In genomic region chr17:60748232-60748631, GRCh38 we compare ENCODE assay signal across 21 cellular contexts.
A peak's percentile ranks its signal among the peaks of the same experiment; 100 is the strongest.
DNase-seq lines count a peak whose midpoint lies in the region; ATAC-seq and TF ChIP-seq lines count a peak whose summit lies in the region.
"Had no signal": no experiment of that assay in that cellular context is flagged by ENCODE, and none has a peak within 500 bp of the region (broad histone marks: within the 10 kb centered on the region; RNA-seq: fewer than 3 reads in every experiment).

No MANE protein-coding gene starts in this region.

- no peak overlapping the region for H3K27ac ChIP-seq in HEK293 (ENCODE audit: extremely low read depth, low read depth, low read length)
- H3K27ac ChIP-seq in cingulate gyrus (ENCODE audit: low read depth, low read length): peak overlapping the region; percentile 43
- H3K27ac ChIP-seq in iPS-20b (ENCODE audit: low read length): no peak overlapping the region
- peak overlapping the region; percentile 82 for H3K27ac ChIP-seq in substantia nigra (ENCODE audit: low read depth, low read length, poor library complexity, severe bottlenecking)
- H3K27ac ChIP-seq: A549, C4-2B, RWPE1 had no signal

- CTCF ChIA-PET in HEK293 (lab: Yijun Ruan, JAX): interaction anchor here (1.0 kb wide), 1 partner anchor 223 kb away, joined by 4 read pairs; no protein-coding TSS in a partner anchor

- no peaks in the 10 kb centered on the region for H3K36me3 Mint-ChIP-seq in natural killer cell

- H3K4me1 Mint-ChIP-seq in natural killer cell: peaks cover 0 to 4% of the 10 kb centered on the region in 2 donors

- H3K9me3 ChIP-seq in HEK293 (ENCODE audit: control insufficient read depth, insufficient read depth, low read depth, low read length) (no peaks in the 10 kb centered on the region; the same call in 1 of the 2 replicates), iPS-20b (ENCODE audit: insufficient read depth, low read depth, low read length) (peaks cover 7% of the 10 kb centered on the region)
- H3K9me3 ChIP-seq: A549 had no signal

- no peak overlapping the region for H3K27ac Mint-ChIP-seq in natural killer cell
- H3K27ac Mint-ChIP-seq: IgD-negative memory B cell had no signal

- ATAC-seq in GM18870 (IDR thresholded peaks at IDR 0.05; ENCODE audit: unreplicated experiment) (no peak), natural killer cell (no peak)
- ATAC-seq: A549 had no signal

- H3K4me3 Mint-ChIP-seq in natural killer cell: no peak overlapping the region
- H3K4me3 Mint-ChIP-seq: IgD-negative memory B cell had no signal

- H3K9me3 Mint-ChIP-seq in natural killer cell: peaks cover 0 to 4% of the 10 kb centered on the region in 2 donors

- H3K4me1 ChIP-seq in HEK293 (ENCODE audit: control insufficient read depth, insufficient read depth, low read length) (0 out of 2 replicates have a peak, but pooled peaks cover 4% of the 10 kb centered on the region), iPS-20b (ENCODE audit: insufficient read depth, low read length) (peaks cover 37% of the 10 kb centered on the region; the same call in 1 of the 2 replicates)
- H3K4me1 ChIP-seq: A549 had no signal

- H3K4me3 ChIP-seq in HEK293 (ENCODE audit: low read depth, low read length): no peak overlapping the region
- H3K4me3 ChIP-seq in iPS-20b (ENCODE audit: low read length): peak overlapping the region; percentile 34; the same call in 1 of the 2 replicates
- H3K4me3 ChIP-seq: A549 had no signal

- H3K36me3 ChIP-seq in HEK293 (ENCODE audit: control insufficient read depth in 2 of 2, insufficient read depth in 1 of 2, low read length in 2 of 2) (no peaks in the 10 kb centered on the region), iPS-20b (ENCODE audit: insufficient read depth, low read depth, low read length) (no peaks in the 10 kb centered on the region)

- no peaks in the 10 kb centered on the region for H3K27me3 ChIP-seq in iPS-20b (ENCODE audit: insufficient read depth, low read length)

- peak overlapping the region; percentile 33; the same call in 1 of the 2 replicates for H3K9ac ChIP-seq in iPS-20b (ENCODE audit: low read depth, low read length)

- POLR2A ChIA-PET in HEK293 (lab: Yijun Ruan, JAX): no interaction called here

- TF ChIP-seq CTCF in HEK293 (tag by site-specific recombination; IDR thresholded peaks at IDR 0.05): no peak
- no peak for TF ChIP-seq CTCF in natural killer cell (IDR thresholded peaks at IDR 0.05)

- no peaks in the 10 kb centered on the region for H3K27me3 Mint-ChIP-seq in natural killer cell (ENCODE audit: low read depth in 2 of 2)
- H3K27me3 Mint-ChIP-seq: IgD-negative memory B cell had no signal

- DNase-seq in substantia nigra (lab: John Stamatoyannopoulos, UW) (peak in 1 of 49 donors; percentile 16), OCI-M2 (lab: John Stamatoyannopoulos, UW; ENCODE audit: unreplicated experiment) (no peak), natural killer cell (no peak)
- DNase-seq: DMS 273 treated with DMSO at 0.1 percent for 48 hours; GDM1; Kasumi-1; MM.1S; NCI-H1105; NCI-H187 treated with DMSO at 0.1 percent for 48 hours; NCI-H2171; NCI-H446; NK-92 treated with Interleukin-12 subunit alpha and Interleukin-12 subunit beta, amount 100 ng/mL, for 24 hours; OCI-M1 had no signal

- intact Hi-C loops in natural killer cell (cut with micrococcal nuclease): no loop called here

TF ChIP-seq in HEK293, 187 proteins besides CTCF, POLR2A, EP300 and RAD21:
- TF ChIP-seq ZNF510 (tag by site-specific recombination; IDR thresholded peaks at IDR 0.05; ENCODE audit: insufficient replicate concordance): no peak
- peak; percentile 40; the same call in 1 of the 2 replicates for TF ChIP-seq PRDM1 (tag by site-specific recombination; IDR thresholded peaks at IDR 0.05)

Comparison
In these comparisons a context has a peak if more than half of its experiments do, and no peak if none do; other contexts are left out.
1. H3K27ac ChIP-seq: peak in cingulate gyrus (single experiment) and substantia nigra (single experiment); none in HEK293 (single experiment) and iPS-20b (single experiment).